12 cellular contexts compared by ENCODE assay signal in the genomic region with DNA sequence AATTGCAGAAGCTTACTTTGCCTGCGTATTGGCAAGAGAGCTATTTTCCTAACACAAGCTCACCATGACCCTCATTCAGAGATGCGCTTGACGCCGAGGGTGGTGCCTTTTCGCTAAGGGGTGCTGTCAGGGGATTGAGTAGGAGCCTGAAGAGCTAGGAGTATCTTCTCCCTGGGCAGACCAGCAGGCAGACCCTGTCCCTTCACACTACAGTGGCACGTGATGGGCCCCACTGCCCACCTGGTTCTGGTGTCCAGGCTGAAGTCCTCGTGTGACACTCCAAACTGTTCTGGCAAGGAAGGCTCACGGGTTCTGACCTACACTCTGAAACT.
A peak's percentile ranks its signal among the peaks of the same experiment; 100 is the strongest.
DNase-seq lines count a peak whose midpoint lies in the region; ATAC-seq and TF ChIP-seq lines count a peak whose summit lies in the region.
"Had no signal": no experiment of that assay in that cellular context is flagged by ENCODE, and none has a peak within 500 bp of the region (broad histone marks: within the 10 kb centered on the region; RNA-seq: fewer than 3 reads in every experiment).

No MANE protein-coding gene starts in this region.

- no peaks in the 10 kb centered on the region for H4K20me1 ChIP-seq in fibroblast of lung (ENCODE audit: control insufficient read depth, extremely low read depth, insufficient read depth, low read length)

- POLR2A ChIA-PET in T-cell (lab: Charles Lee): no interaction called here

- H3K27me3 Mint-ChIP-seq in activated CD4-positive, alpha-beta T cell treated with anti-CD3 and anti-CD28 coated beads, Interleukin-2, amount 10 ng/mL, durations not matched to agents 24 days and 14 days: no peaks in the 10 kb centered on the region
- no peaks in the 10 kb centered on the region for H3K27me3 Mint-ChIP-seq in T-cell

- H3K27ac ChIP-seq in fibroblast of lung (ENCODE audit: insufficient read depth, low read length): peak overlapping the region; percentile 92

- no peaks in the 10 kb centered on the region for H3K9me3 Mint-ChIP-seq in activated CD4-positive, alpha-beta T cell treated with anti-CD3 and anti-CD28 coated beads, Interleukin-2, amount 10 ng/mL, durations not matched to agents 24 days and 14 days
- H3K9me3 Mint-ChIP-seq in T-cell: no peaks in the 10 kb centered on the region

- H3K9me3 ChIP-seq in fibroblast of lung (ENCODE audit: control insufficient read depth, insufficient read depth, low read depth, low read length): no peaks in the 10 kb centered on the region
- H3K9me3 ChIP-seq: mucosa of descending colon had no signal

- H3K4me3 Mint-ChIP-seq in activated CD4-positive, alpha-beta T cell treated with anti-CD3 and anti-CD28 coated beads, Interleukin-2, amount 10 ng/mL, durations not matched to agents 24 days and 14 days: peak overlapping the region; percentile 81
- H3K4me3 Mint-ChIP-seq in T-cell: peak overlapping the region in 2 of 3 donors; percentile 40 to 58

- no peak overlapping the region for H2AFZ ChIP-seq in fibroblast of lung (ENCODE audit: low read length)

- H3K27me3 ChIP-seq in fibroblast of lung (ENCODE audit: control insufficient read depth, insufficient read depth, low read length): no peaks in the 10 kb centered on the region

- H3K4me1 Mint-ChIP-seq in activated CD4-positive, alpha-beta T cell treated with anti-CD3 and anti-CD28 coated beads, Interleukin-2, amount 10 ng/mL, durations not matched to agents 24 days and 14 days: peaks cover 66% of the 10 kb centered on the region
- H3K4me1 Mint-ChIP-seq in T-cell: peaks cover 33 to 46% (median 38%) of the 10 kb centered on the region in 3 donors

- no peak for TF ChIP-seq CTCF in fibroblast of lung (conservative IDR thresholded peaks at IDR 0.05 in 1 of 2, IDR thresholded peaks at IDR 0.05 in 1 of 2; ENCODE audit: low read depth in 1 of 2, low read length in 2 of 2)

- no peaks in the 10 kb centered on the region for H3K36me3 ChIP-seq in fibroblast of lung (ENCODE audit: control insufficient read depth, insufficient read depth, low read length)

- H3K36me3 Mint-ChIP-seq in activated CD4-positive, alpha-beta T cell treated with anti-CD3 and anti-CD28 coated beads, Interleukin-2, amount 10 ng/mL, durations not matched to agents 24 days and 14 days (ENCODE audit: low read depth): peaks cover 16% of the 10 kb centered on the region
- H3K36me3 Mint-ChIP-seq in T-cell: no peaks in the 10 kb centered on the region

- no peak for DNase-seq in activated CD4-positive, alpha-beta T cell treated with anti-CD3 and anti-CD28 coated beads, Interleukin-2, amount 10 ng/mL, durations not matched to agents 24 days and 14 days
- no peak for DNase-seq in activated CD4-positive, alpha-beta T cell treated with anti-CD3 and anti-CD28 coated beads for 4 hours
- DNase-seq in T-cell (no peak), fibroblast of lung (ENCODE audit: low read depth in 2 of 2) (peak in 1 of 2 donors; percentile 47), NCI-H2171 treated with DMSO at 0.1 percent for 48 hours (lab: John Stamatoyannopoulos, UW) (no peak), NCI-H1105 treated with DMSO at 0.1 percent for 48 hours (lab: John Stamatoyannopoulos, UW) (no peak)
- DNase-seq in stimulated activated CD8-positive, alpha-beta memory T cell treated with anti-CD3 and anti-CD28 coated beads, Interleukin-4, amount 100 ng/mL, for 48 hours: peak; percentile 55
- DNase-seq in activated CD4-positive, CD25-positive, alpha-beta regulatory T cell treated with anti-CD3 and anti-CD28 coated beads, Interleukin-2, amount 50 U/mL, for 72 hours: no peak
- DNase-seq: GOT3, NCI-H187 treated with DMSO at 0.1 percent for 48 hours, NCI-H774 had no signal

- H3K27ac Mint-ChIP-seq in activated CD4-positive, alpha-beta T cell treated with anti-CD3 and anti-CD28 coated beads, Interleukin-2, amount 10 ng/mL, durations not matched to agents 24 days and 14 days: peak overlapping the region; percentile 98
- peak overlapping the region; percentile 52 to 76 for H3K27ac Mint-ChIP-seq in T-cell

- H3K4me1 ChIP-seq in fibroblast of lung (ENCODE audit: control insufficient read depth, extremely low read depth, insufficient read depth, low read length): peaks cover 40% of the 10 kb centered on the region

- H3K4me3 ChIP-seq in fibroblast of lung (replicated peaks in 1 of 4; ENCODE audit: control extremely low read depth in 1 of 4, insufficient read depth in 1 of 4, low read depth in 3 of 4, low read length in 4 of 4): no peak overlapping the region
- H3K4me3 ChIP-seq: mucosa of descending colon had no signal

- no peaks in the 10 kb centered on the region for H3K79me2 ChIP-seq in fibroblast of lung (ENCODE audit: control insufficient read depth, insufficient read depth, low read length)

- no peak overlapping the region for H3K4me2 ChIP-seq in fibroblast of lung (ENCODE audit: extremely low read depth, insufficient read depth, low read length)

- intact Hi-C loops in activated CD4-positive, alpha-beta T cell treated with anti-CD3 and anti-CD28 coated beads, Interleukin-2, amount 10 ng/mL, durations not matched to agents 24 days and 14 days (cut with micrococcal nuclease): loop anchor here (5.0 kb wide), 1 partner anchor 89 kb away; no protein-coding TSS in a partner anchor

- CTCF ChIA-PET in T-cell (lab: Charles Lee): no interaction called here

- no peak overlapping the region for H3K9ac ChIP-seq in fibroblast of lung (ENCODE audit: insufficient read depth, low read length)

- ATAC-seq in T-cell (replicated peaks in 1 of 4): no peak
